ENCODE assay signal across 21 cellular contexts in the genomic region with DNA sequence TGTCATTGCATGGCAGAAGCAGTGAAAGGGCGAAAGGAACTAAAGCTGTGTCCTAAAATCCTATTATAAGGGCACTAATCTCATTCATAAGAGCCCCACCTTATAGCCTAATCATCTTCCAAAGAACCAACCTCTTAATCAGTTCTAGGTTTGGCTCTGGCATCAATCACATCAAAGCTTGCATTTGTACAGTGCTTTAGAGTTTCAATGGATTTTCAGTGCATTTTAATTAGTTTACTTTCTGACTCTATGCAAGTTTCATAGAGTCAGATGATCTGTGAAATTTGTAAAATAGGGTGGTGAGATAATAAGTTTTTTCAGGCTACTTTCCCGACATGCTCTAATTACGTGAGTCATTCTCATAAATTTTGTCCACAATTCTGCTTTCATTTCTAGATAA.
DNase-seq lines count a peak whose midpoint lies in the region; ATAC-seq, FAIRE-seq and TF ChIP-seq lines count a peak whose summit lies in the region.
"Had no signal": no experiment of that assay in that cellular context is flagged by ENCODE, and none has a peak within 500 bp of the region (broad histone marks: within the 10 kb centered on the region; RNA-seq: fewer than 3 reads in every experiment).

No MANE protein-coding gene starts in this region.

- no peaks in the 10 kb centered on the region for H4K20me1 ChIP-seq in GM12878 (ENCODE audit: control insufficient read depth, insufficient read depth)
- H4K20me1 ChIP-seq: BLaER1 treated with 17β-estradiol and CSF1 and Interleukin-3, amounts not matched to agents 10 nM and 100 nM had no signal

- no peaks in the 10 kb centered on the region for H3K9me3 Mint-ChIP-seq in activated CD4-positive, alpha-beta T cell treated with anti-CD3 and anti-CD28 coated beads for 36 hours (ENCODE audit: low read depth)
- H3K9me3 Mint-ChIP-seq: CD8-positive, alpha-beta T cell; H9 had no signal

- ATAC-seq in GM12878: no peak
- no peak for ATAC-seq in activated CD4-positive, alpha-beta T cell treated with anti-CD3 and anti-CD28 coated beads for 36 hours
- ATAC-seq: CD8-positive, alpha-beta T cell had no signal

- SMC1A ChIA-PET in GM12878 (lab: Charles Lee; ENCODE audit: uncharacterized antibody, unreplicated experiment): no interaction called here

- FAIRE-seq in GM12878 (lab: Jason Lieb, UNC): no peak
- FAIRE-seq: G401.6, GM12892, H1 had no signal

- no peaks in the 10 kb centered on the region for H3K27me3 ChIP-seq in GM12878 (replicated peaks in 1 of 2; ENCODE audit: control insufficient read depth in 2 of 2, insufficient read depth in 2 of 2, low read length in 1 of 2)
- no peaks in the 10 kb centered on the region for H3K27me3 ChIP-seq in tibial nerve
- H3K27me3 ChIP-seq: BLaER1 treated with 17β-estradiol and CSF1 and Interleukin-3, amounts not matched to agents 10 nM and 100 nM had no signal

- RAD21 ChIA-PET in GM12878 (lab: Charles Lee; ENCODE audit: unreplicated experiment): no interaction called here

- in situ Hi-C loops in GM12878 (cut with MboI): no loop called here

- no peak for TF ChIP-seq EP300 in GM12878 (IDR thresholded peaks at IDR 0.05; ENCODE audit: borderline replicate concordance in 1 of 2, control insufficient read depth in 1 of 2, low read depth in 2 of 2, low read length in 2 of 2)
- no peak for TF ChIP-seq EP300 in tibial nerve (IDR thresholded peaks at IDR 0.05)

- H3K4me1 Mint-ChIP-seq in activated CD4-positive, alpha-beta T cell treated with anti-CD3 and anti-CD28 coated beads for 36 hours: no peaks in the 10 kb centered on the region
- H3K4me1 Mint-ChIP-seq: B cell had no signal

- no peaks in the 10 kb centered on the region for H3K36me3 Mint-ChIP-seq in activated CD4-positive, alpha-beta T cell treated with anti-CD3 and anti-CD28 coated beads for 36 hours (ENCODE audit: low read depth)
- H3K36me3 Mint-ChIP-seq: CD8-positive, alpha-beta T cell had no signal

- POLR2A ChIA-PET in GM12878 (lab: Charles Lee): no interaction called here
- POLR2A ChIA-PET in activated CD4-positive, alpha-beta T cell treated with anti-CD3 and anti-CD28 coated beads for 36 hours (lab: Charles Lee): no interaction called here

- DNase-seq in A172 (ENCODE audit: low spot score) (peak; percentile 44), LoVo (ENCODE audit: low spot score) (peak; percentile 8), NCI-H82 treated with DMSO at 0.1 percent for 48 hours (lab: John Stamatoyannopoulos, UW; ENCODE audit: unreplicated experiment) (peak; percentile 38), GM12878 (ENCODE audit: low read depth, low spot score) (no peak), D341Med (ENCODE audit: low spot score) (no peak), tibial nerve (ENCODE audit: low spot score in 2 of 2) (no peak), NCI-H524 treated with DMSO at 0.1 percent for 48 hours (lab: John Stamatoyannopoulos, UW) (no peak)
- DNase-seq in activated CD4-positive, alpha-beta T cell treated with anti-CD3 and anti-CD28 coated beads for 36 hours: no peak
- DNase-seq: Calu3; CD8-positive, alpha-beta T cell; DMS 273 treated with DMSO at 0.1 percent for 48 hours; DMS53; DND-41; H9 had no signal

- no peak overlapping the region for H3K4me3 Mint-ChIP-seq in activated CD4-positive, alpha-beta T cell treated with anti-CD3 and anti-CD28 coated beads for 36 hours
- H3K4me3 Mint-ChIP-seq: B cell; CD8-positive, alpha-beta T cell; H9 had no signal

- no peaks in the 10 kb centered on the region for H3K4me1 ChIP-seq in GM12878 (ENCODE audit: control insufficient read depth, insufficient read depth, low read length)
- H3K4me1 ChIP-seq in tibial nerve: no peaks in the 10 kb centered on the region

- no peaks in the 10 kb centered on the region; the same call in 2 of the 3 replicates for H3K9me3 ChIP-seq in GM12878 (replicated peaks; ENCODE audit: control insufficient read depth, insufficient read depth, low read length)
- peaks cover 0 to 7% (median 0%) of the 10 kb centered on the region in 4 donors for H3K9me3 ChIP-seq in tibial nerve
- H3K9me3 ChIP-seq: BLaER1 treated with 17β-estradiol and CSF1 and Interleukin-3, amounts not matched to agents 10 nM and 100 nM had no signal

- H3K27me3 Mint-ChIP-seq in activated CD4-positive, alpha-beta T cell treated with anti-CD3 and anti-CD28 coated beads for 36 hours: peaks cover 13% of the 10 kb centered on the region

- H3K4me2 ChIP-seq in GM12878 (ENCODE audit: control insufficient read depth, insufficient read depth): no peak overlapping the region
- H3K4me2 ChIP-seq: BLaER1 treated with 17β-estradiol and CSF1 and Interleukin-3, amounts not matched to agents 10 nM and 100 nM had no signal

- WGBS in GM12878 (ENCODE audit: insufficient coverage, insufficient replicate concordance, low lambda C conversion rate, missing lambda C conversion rate): 63% methylated on average over 3 of the region's 3 CpGs
- WGBS in tibial nerve, 2 donors: 51 to 52% methylated on average over 3 of the region's 3 CpGs

- intact Hi-C loops in GM12878 (cut with micrococcal nuclease; ENCODE audit: unreplicated experiment): no loop called here
- intact Hi-C loops in activated CD4-positive, alpha-beta T cell treated with anti-CD3 and anti-CD28 coated beads for 36 hours (cut with DNase I, micrococcal nuclease): no loop called here

- no peak for TF ChIP-seq RAD21 in GM12878 (IDR thresholded peaks at IDR 0.05; ENCODE audit: insufficient read depth, low read depth, low read length)

- BruUV-seq in GM12878 (replicated peaks; lab: Mats Ljungman, UMichigan): no TSS peak

- no peak overlapping the region for H3K27ac Mint-ChIP-seq in activated CD4-positive, alpha-beta T cell treated with anti-CD3 and anti-CD28 coated beads for 36 hours
- H3K27ac Mint-ChIP-seq: B cell; CD8-positive, alpha-beta T cell; H9 had no signal

- no peak overlapping the region for H2AFZ ChIP-seq in GM12878 (ENCODE audit: control insufficient read depth, low read depth, low read length)

- CTCF ChIA-PET in GM12878 (lab: Yijun Ruan, JAX): no interaction called here
- CTCF ChIA-PET in activated CD4-positive, alpha-beta T cell treated with anti-CD3 and anti-CD28 coated beads for 36 hours (lab: Charles Lee): no interaction called here

- no peak overlapping the region for H3K9ac ChIP-seq in GM12878 (ENCODE audit: control insufficient read depth, insufficient read depth, low read length)
- H3K9ac ChIP-seq: BLaER1 treated with 17β-estradiol and CSF1 and Interleukin-3, amounts not matched to agents 10 nM and 100 nM had no signal

- H3K79me2 ChIP-seq in GM12878 (ENCODE audit: control insufficient read depth, insufficient read depth, low read length): no peaks in the 10 kb centered on the region

- no peak overlapping the region for H3K27ac ChIP-seq in GM12878 (ENCODE audit: control insufficient read depth, insufficient read depth)
- no peak overlapping the region for H3K27ac ChIP-seq in tibial nerve
- H3K27ac ChIP-seq: 22Rv1; BLaER1 treated with 17β-estradiol and CSF1 and Interleukin-3, amounts not matched to agents 10 nM and 100 nM; HL-60 had no signal

- H3K4me3 ChIP-seq in GM12878 (no peak overlapping the region), tibial nerve (no peak overlapping the region)
- H3K4me3 ChIP-seq: BLaER1 treated with 17β-estradiol and CSF1 and Interleukin-3, amounts not matched to agents 10 nM and 100 nM had no signal

- TF ChIP-seq POLR2A in GM12878 (IDR thresholded peaks at IDR 0.05; ENCODE audit: low read depth, low read length): no peak
- no peak for TF ChIP-seq POLR2A in tibial nerve (IDR thresholded peaks at IDR 0.05)

- no peak for TF ChIP-seq CTCF in GM12878 (IDR thresholded peaks at IDR 0.05 in 2 of 3, conservative IDR thresholded peaks at IDR 0.05 in 1 of 3; ENCODE audit: control insufficient read depth in 2 of 3, extremely low read depth in 1 of 3, insufficient read depth in 1 of 3, low read depth in 3 of 3, low read length in 3 of 3)
- TF ChIP-seq CTCF in tibial nerve (IDR thresholded peaks at IDR 0.05): no peak

- H3K36me3 ChIP-seq in GM12878 (ENCODE audit: control insufficient read depth in 2 of 2, insufficient read depth in 2 of 2, low read length in 1 of 2): no peaks in the 10 kb centered on the region
- H3K36me3 ChIP-seq in tibial nerve: no peaks in the 10 kb centered on the region
- H3K36me3 ChIP-seq: BLaER1 treated with 17β-estradiol and CSF1 and Interleukin-3, amounts not matched to agents 10 nM and 100 nM had no signal

TF ChIP-seq in GM12878, 131 proteins besides CTCF, POLR2A, EP300 and RAD21:
- peak; percentile 52 for TF ChIP-seq JUNB (IDR thresholded peaks at IDR 0.05)
- TF ChIP-seq, protein P1, sequence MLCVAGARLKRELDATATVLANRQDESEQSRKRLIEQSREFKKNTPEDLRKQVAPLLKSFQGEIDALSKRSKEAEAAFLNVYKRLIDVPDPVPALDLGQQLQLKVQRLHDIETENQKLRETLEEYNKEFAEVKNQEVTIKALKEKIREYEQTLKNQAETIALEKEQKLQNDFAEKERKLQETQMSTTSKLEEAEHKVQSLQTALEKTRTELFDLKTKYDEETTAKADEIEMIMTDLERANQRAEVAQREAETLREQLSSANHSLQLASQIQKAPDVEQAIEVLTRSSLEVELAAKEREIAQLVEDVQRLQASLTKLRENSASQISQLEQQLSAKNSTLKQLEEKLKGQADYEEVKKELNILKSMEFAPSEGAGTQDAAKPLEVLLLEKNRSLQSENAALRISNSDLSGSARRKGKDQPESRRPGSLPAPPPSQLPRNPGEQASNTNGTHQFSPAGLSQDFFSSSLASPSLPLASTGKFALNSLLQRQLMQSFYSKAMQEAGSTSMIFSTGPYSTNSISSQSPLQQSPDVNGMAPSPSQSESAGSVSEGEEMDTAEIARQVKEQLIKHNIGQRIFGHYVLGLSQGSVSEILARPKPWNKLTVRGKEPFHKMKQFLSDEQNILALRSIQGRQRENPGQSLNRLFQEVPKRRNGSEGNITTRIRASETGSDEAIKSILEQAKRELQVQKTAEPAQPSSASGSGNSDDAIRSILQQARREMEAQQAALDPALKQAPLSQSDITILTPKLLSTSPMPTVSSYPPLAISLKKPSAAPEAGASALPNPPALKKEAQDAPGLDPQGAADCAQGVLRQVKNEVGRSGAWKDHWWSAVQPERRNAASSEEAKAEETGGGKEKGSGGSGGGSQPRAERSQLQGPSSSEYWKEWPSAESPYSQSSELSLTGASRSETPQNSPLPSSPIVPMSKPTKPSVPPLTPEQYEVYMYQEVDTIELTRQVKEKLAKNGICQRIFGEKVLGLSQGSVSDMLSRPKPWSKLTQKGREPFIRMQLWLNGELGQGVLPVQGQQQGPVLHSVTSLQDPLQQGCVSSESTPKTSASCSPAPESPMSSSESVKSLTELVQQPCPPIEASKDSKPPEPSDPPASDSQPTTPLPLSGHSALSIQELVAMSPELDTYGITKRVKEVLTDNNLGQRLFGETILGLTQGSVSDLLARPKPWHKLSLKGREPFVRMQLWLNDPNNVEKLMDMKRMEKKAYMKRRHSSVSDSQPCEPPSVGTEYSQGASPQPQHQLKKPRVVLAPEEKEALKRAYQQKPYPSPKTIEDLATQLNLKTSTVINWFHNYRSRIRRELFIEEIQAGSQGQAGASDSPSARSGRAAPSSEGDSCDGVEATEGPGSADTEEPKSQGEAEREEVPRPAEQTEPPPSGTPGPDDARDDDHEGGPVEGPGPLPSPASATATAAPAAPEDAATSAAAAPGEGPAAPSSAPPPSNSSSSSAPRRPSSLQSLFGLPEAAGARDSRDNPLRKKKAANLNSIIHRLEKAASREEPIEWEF (IDR thresholded peaks at IDR 0.05; ENCODE audit: insufficient replicate concordance, low read depth, low read length): no peak
TF ChIP-seq in GM12878: peak in this region for 1.

Comparison
In these comparisons a context has a peak if more than half of its experiments do, and no peak if none do; other contexts are left out.
1. DNase-seq: peak in A172 (single experiment), LoVo (single experiment) and NCI-H82 treated with DMSO at 0.1 percent for 48 hours (single experiment); none in GM12878 (single experiment), D341Med (single experiment), tibial nerve (0 of 2), NCI-H524 treated with DMSO at 0.1 percent for 48 hours (single experiment) and activated CD4-positive, alpha-beta T cell treated with anti-CD3 and anti-CD28 coated beads for 36 hours (single experiment).